In genomic region chr12:123364532-123365140, GRCh38 we compare ENCODE assay signal across 8 cellular contexts. TPM values are rescaled to one million over a fixed set of nuclear protein-coding genes. Genes with fewer than 3 reads are reported as not detected.
DNase-seq lines count a peak whose midpoint lies in the region; ATAC-seq lines count a peak whose summit lies in the region.

Gene SBNO1, minus strand, starts transcription at chr12:123364847. Its CDS starts 14,406 bp downstream, at chr12:123350441.

- DNase-seq in NCI-H146 (lab: John Stamatoyannopoulos, UW) = peak; percentile 91
- DNase-seq in anterior cingulate cortex (lab: John Stamatoyannopoulos, UW) = peak in 56 of 58 donors; percentile 23 to 100 (median 92)
- DNase-seq in hepatic stellate cell (ENCODE audit: low spot score) = peak; percentile 95
- DNase-seq in renal cortical epithelial cell (ENCODE audit: low read depth) = no peak
- peak; percentile 94 to 96 for DNase-seq in aorta

- peak within 1 kb of the TSS; percentile 90 for H3K4me3 ChIP-seq in GM08714 (ENCODE audit: low read length)
- H3K4me3 ChIP-seq in aorta (ENCODE audit: low read length in 2 of 2) = peak within 1 kb of the TSS; percentile 73 to 91

- H3K9me3 ChIP-seq in aorta (ENCODE audit: control insufficient read depth, low read length) = no peaks in the 10 kb centered on the region

- no peaks in the 10 kb centered on the region for H3K36me3 ChIP-seq in aorta (ENCODE audit: control insufficient read depth in 1 of 2, insufficient read depth in 2 of 2, low read length in 1 of 2)

- peak; percentile 49 for ATAC-seq in HG02642 (IDR thresholded peaks at IDR 0.05; ENCODE audit: poor library complexity, unreplicated experiment)
- ATAC-seq in aorta (ENCODE audit: low FRiP score) = peak; percentile 97

- H3K27ac ChIP-seq in aorta (ENCODE audit: low read depth in 1 of 2, low read length in 2 of 2) = peak within 1 kb of the TSS; percentile 73 to 95

- no peaks in the 10 kb centered on the region for H3K4me1 ChIP-seq in aorta (ENCODE audit: control insufficient read depth in 1 of 2, insufficient read depth in 2 of 2, low read length in 2 of 2)

- 1% methylated on average over 35 to 57 of the region's 58 CpGs for WGBS in aorta, 2 donors

- intact Hi-C loops in T-helper 1 cell treated with Interleukin-12 subunit alpha and Interleukin-12 subunit beta and Interleukin-4 antibody, amounts not matched to agents 30 ng/mL and 1 ng/mL, for 36 hours (cut with micrococcal nuclease) = loop anchor here (1.0 to 10.0 kb wide), 18 partner anchors 20 to 1628 kb away; partner anchors contain the start of genes ATP6V0A2, BRI3BP, CCDC92 and CDK2AP1
- intact Hi-C loops in aorta (cut with DNase I) = loop anchor here in 1 of 2 donors (2.0 to 5.0 kb wide), 2 partner anchors 20 to 218 kb away; partner anchors contain the start of genes KMT5A and TMED2

- H3K27me3 ChIP-seq in aorta (ENCODE audit: control insufficient read depth in 1 of 2, insufficient read depth in 2 of 2, low read length in 1 of 2) = no peaks in the 10 kb centered on the region

RNA-seq across cellular contexts. Expression of gene SBNO1, which starts in this region (rescaled TPM):
- total RNA-seq in T-helper 1 cell treated with Interleukin-12 subunit alpha and Interleukin-12 subunit beta and Interleukin-4 antibody, amounts not matched to agents 30 ng/mL and 1 ng/mL, for 36 hours = 44.1 and 44.9 TPM in 2 replicates
- total RNA-seq in renal cortical epithelial cell (21.7 and 49.5 TPM in 2 replicates), aorta (10 to 100 TPM; 25.6 to 28.6 TPM)
- polyA plus RNA-seq in aorta = 1 to 10 TPM; 4.0 to 4.2 TPM
